Comparison of ENCODE assay signal across 16 cellular contexts in the genomic region with DNA sequence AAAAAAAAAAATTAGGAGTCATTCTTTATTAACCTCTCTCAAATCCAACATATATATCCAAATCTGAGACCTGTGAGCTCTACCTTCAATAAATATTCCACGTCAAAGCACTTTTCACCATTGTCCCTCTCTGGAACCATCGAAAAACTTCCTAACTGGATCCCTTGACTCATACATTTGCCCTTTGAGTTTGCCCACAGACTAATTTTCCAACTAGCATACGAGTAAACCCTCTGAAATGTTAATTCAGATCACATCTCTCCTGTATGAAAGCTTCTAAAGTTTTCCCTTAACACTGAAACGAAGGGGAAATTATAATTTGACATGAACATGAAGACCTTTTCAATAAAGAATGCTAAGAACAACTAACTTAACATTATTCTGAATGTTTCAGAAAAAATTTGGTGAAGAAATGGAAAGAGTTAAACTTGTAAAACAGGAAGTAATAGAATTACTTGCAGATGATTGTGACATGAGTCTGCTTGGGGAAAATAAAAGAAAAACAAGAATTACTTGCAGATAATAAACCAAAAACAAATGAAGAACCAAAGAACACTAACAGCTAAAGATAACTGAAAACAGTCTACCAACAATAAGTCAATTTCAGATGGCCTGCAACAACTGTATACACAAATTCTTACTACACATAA.
DNase-seq lines count a peak whose midpoint lies in the region; ATAC-seq and TF ChIP-seq lines count a peak whose summit lies in the region.
"Had no signal": no experiment of that assay in that cellular context is flagged by ENCODE, and none has a peak within 500 bp of the region (broad histone marks: within the 10 kb centered on the region; RNA-seq: fewer than 3 reads in every experiment).

No MANE protein-coding gene starts in this region.

- intact Hi-C loops in posterior cingulate gyrus (cut with DNase I) (no loop called here), left cardiac atrium (cut with DNase I) (no loop called here)

- no peak for ATAC-seq in left cardiac atrium

- H3K36me3 ChIP-seq in BJ (ENCODE audit: control insufficient read depth, insufficient read depth, low read length) (peaks cover 4% of the 10 kb centered on the region; the same call in 1 of the 2 replicates), adipocyte (ENCODE audit: control insufficient read depth, insufficient read depth, low read length, severe bottlenecking) (peaks cover 54% of the 10 kb centered on the region)

- CTCF ChIA-PET in BJ (lab: Yijun Ruan, JAX), result no interaction called here

- H3K4me3 ChIP-seq in BJ (ENCODE audit: low read depth, low read length) (no peak overlapping the region), adipocyte (ENCODE audit: low read length) (peak overlapping the region; percentile 20), foreskin fibroblast (ENCODE audit: low read depth in 1 of 2, low read length in 2 of 2) (no peak overlapping the region)
- H3K4me3 ChIP-seq: BLaER1, coronary artery had no signal

- POLR2A ChIA-PET in BJ (lab: Charles Lee), result interaction anchor here (0.7 kb wide), 2 partner anchors 20 to 426 kb away, joined by 3 read pairs; no protein-coding TSS in a partner anchor

- H3K27me3 ChIP-seq in BJ (ENCODE audit: control insufficient read depth, insufficient read depth, low read length) (no peaks in the 10 kb centered on the region), adipocyte (replicated peaks; ENCODE audit: control insufficient read depth, insufficient read depth, low read length) (no peaks in the 10 kb centered on the region)
- H3K27me3 ChIP-seq: BLaER1 had no signal

- H3K9me3 ChIP-seq in adipocyte (ENCODE audit: control insufficient read depth, low read length), result no peaks in the 10 kb centered on the region
- H3K9me3 ChIP-seq: BLaER1 had no signal

- peaks cover 11% of the 10 kb centered on the region for H3K4me1 ChIP-seq in adipocyte (ENCODE audit: control insufficient read depth, insufficient read depth, low read length)
- H3K4me1 ChIP-seq: BLaER1, parathyroid adenoma had no signal

- peak overlapping the region; percentile 37 for H3K9ac ChIP-seq in adipocyte (ENCODE audit: low read length)
- H3K9ac ChIP-seq: BLaER1, parathyroid adenoma had no signal

- DNase-seq in BJ (ENCODE audit: low read depth), result peak; percentile 14
- peak; percentile 45 for DNase-seq in LHCN-M2 (ENCODE audit: low read depth)
- DNase-seq in adipocyte (ENCODE audit: low read depth), result peak; percentile 52
- DNase-seq in foreskin fibroblast, result peak; percentile 4 to 52
- DNase-seq in posterior cingulate gyrus, result no peak
- DNase-seq in left cardiac atrium, result no peak
- no peak for DNase-seq in NCI-H345 (lab: John Stamatoyannopoulos, UW)
- DNase-seq in EL, result no peak
- DNase-seq: activated CD4-positive, alpha-beta T cell treated with anti-CD3 and anti-CD28 coated beads, Interleukin-2, amount 50 U/mL, for 1 hour; anterior cingulate cortex; erythroblast; NCI-H526 treated with DMSO at 0.1 percent for 48 hours; trophoblast cell had no signal

- TF ChIP-seq CTCF in BJ (IDR thresholded peaks at IDR 0.05; ENCODE audit: insufficient read depth, low read depth, low read length) (no peak), foreskin fibroblast (IDR thresholded peaks at IDR 0.05; ENCODE audit: low read depth, low read length) (no peak)

Comparison
In these comparisons a context has a peak if more than half of its experiments do, and no peak if none do; other contexts are left out.
1. DNase-seq: peak in BJ (single experiment), LHCN-M2 (single experiment), adipocyte (single experiment) and foreskin fibroblast (2 of 2); none in posterior cingulate gyrus (0 of 10), left cardiac atrium (single experiment), NCI-H345 (single experiment) and EL (single experiment).